ENCODE assay signal across 1 cellular context in genomic region chr13:36343766-36344165, GRCh38.
TF ChIP-seq lines count a peak whose summit lies in the region.

No MANE protein-coding gene starts in this region.

TF ChIP-seq in GM23338, 12 proteins besides CTCF, POLR2A, EP300 and RAD21:
- TF ChIP-seq REST (IDR thresholded peaks at IDR 0.05; ENCODE audit: unreplicated experiment), result no peak
TF ChIP-seq in GM23338: peak in this region for 0.
